In genomic region chr4:80127870-80128419, GRCh38 we compare ENCODE assay signal across 1 cellular context.
TF ChIP-seq lines count a peak whose summit lies in the region.

No MANE protein-coding gene starts in this region.

TF ChIP-seq in HCT116, 20 proteins besides CTCF, POLR2A, EP300 and RAD21:
- TF ChIP-seq ZBTB33 (IDR thresholded peaks at IDR 0.05; ENCODE audit: extremely low read depth, insufficient replicate concordance, low read length) (no peak), SP1 (IDR thresholded peaks at IDR 0.05; ENCODE audit: low read depth) (no peak), POLR2AphosphoS5 (IDR thresholded peaks at IDR 0.05; ENCODE audit: low read depth, low read length) (no peak), REST (IDR thresholded peaks at IDR 0.05; ENCODE audit: low read depth) (no peak), CEBPB (IDR thresholded peaks at IDR 0.05; ENCODE audit: low read depth) (no peak), JUND (IDR thresholded peaks at IDR 0.05) (no peak), TCF7L2 (IDR thresholded peaks at IDR 0.05; ENCODE audit: borderline replicate concordance, extremely low read depth, insufficient read depth, insufficient read length) (no peak), FOSL1 (IDR thresholded peaks at IDR 0.05; ENCODE audit: low read depth) (no peak), ATF3 (IDR thresholded peaks at IDR 0.05) (no peak), CBX3 (IDR thresholded peaks at IDR 0.05; ENCODE audit: low read depth) (no peak), SRF (IDR thresholded peaks at IDR 0.05; ENCODE audit: low read depth) (no peak), MAX (IDR thresholded peaks at IDR 0.05) (no peak), ZNF274 (IDR thresholded peaks at IDR 0.05; ENCODE audit: low read depth, low read length) (no peak)
